18 cellular contexts compared by ENCODE assay signal in genomic region chr5:152546493-152546892, GRCh38.
A peak's percentile ranks its signal among the peaks of the same experiment; 100 is the strongest.
DNase-seq lines count a peak whose midpoint lies in the region; ATAC-seq and TF ChIP-seq lines count a peak whose summit lies in the region.
"Had no signal": no experiment of that assay in that cellular context is flagged by ENCODE, and none has a peak within 500 bp of the region (broad histone marks: within the 10 kb centered on the region; RNA-seq: fewer than 3 reads in every experiment).

No MANE protein-coding gene starts in this region.

- H3K36me3 Mint-ChIP-seq in nephron progenitor cell (ENCODE audit: low read depth) = no peaks in the 10 kb centered on the region
- H3K36me3 Mint-ChIP-seq: CD14-positive monocyte; CD4-positive, alpha-beta memory T cell; IgD-negative memory B cell had no signal

- TF ChIP-seq CTCF in SK-N-SH (IDR thresholded peaks at IDR 0.05) (no peak), fibroblast of mammary gland (conservative IDR thresholded peaks at IDR 0.05; ENCODE audit: control insufficient read depth, insufficient read depth, low read depth, low read length) (no peak), nephron progenitor cell (IDR thresholded peaks at IDR 0.05) (no peak)

- no peak for ATAC-seq in SK-N-SH treated with all-trans-retinoic acid at 6 μM for 48 hours
- ATAC-seq: HepG2 had no signal

- H2AFZ ChIP-seq in SK-N-SH (ENCODE audit: low read depth) = 0 out of 2 replicates have a peak overlapping the region, but pooled peaks have one; percentile 2

- POLR2A ChIA-PET in SK-N-SH (lab: Yijun Ruan, JAX) = no interaction called here

- H3K27ac Mint-ChIP-seq in nephron progenitor cell = no peak overlapping the region
- H3K27ac Mint-ChIP-seq: CD14-positive monocyte; CD4-positive, alpha-beta memory T cell; IgD-negative memory B cell had no signal

- 4% methylated on average over 2 of the region's 2 CpGs for WGBS in SK-N-SH (ENCODE audit: low lambda C conversion rate)

- H3K27me3 Mint-ChIP-seq in nephron progenitor cell (ENCODE audit: low read depth, poor library complexity) = peaks cover 6% of the 10 kb centered on the region

- peak in 1 of 2 experiments; percentile 15; a peak in 1 of 4 replicates for TF ChIP-seq EP300 in SK-N-SH (IDR thresholded peaks at IDR 0.05; ENCODE audit: borderline replicate concordance in 1 of 2, low read depth in 1 of 2, low read length in 1 of 2)

- H3K4me2 ChIP-seq in SK-N-SH = peak overlapping the region; percentile 28; the same call in 1 of the 2 replicates
- H3K4me2 ChIP-seq: BLaER1 had no signal

- no peaks in the 10 kb centered on the region for H4K20me1 ChIP-seq in SK-N-SH (ENCODE audit: insufficient read depth)
- H4K20me1 ChIP-seq: BLaER1 had no signal

- CTCF ChIA-PET in SK-N-SH (lab: Yijun Ruan, JAX) = no interaction called here

- TF ChIP-seq RAD21 in SK-N-SH (IDR thresholded peaks at IDR 0.05; ENCODE audit: low read length) = no peak

- no peaks in the 10 kb centered on the region for H3K36me3 ChIP-seq in SK-N-SH (replicated peaks in 1 of 2; ENCODE audit: control insufficient read depth in 1 of 2, insufficient read depth in 2 of 2, low read length in 1 of 2)
- H3K36me3 ChIP-seq: BLaER1 had no signal

- H3K79me2 ChIP-seq in SK-N-SH (ENCODE audit: insufficient read depth) = no peaks in the 10 kb centered on the region

- no peaks in the 10 kb centered on the region for H3K4me1 Mint-ChIP-seq in nephron progenitor cell
- H3K4me1 Mint-ChIP-seq: CD14-positive monocyte; CD4-positive, alpha-beta memory T cell had no signal

- H3F3A ChIP-seq in SK-N-SH (replicated peaks; ENCODE audit: insufficient read depth) = peaks cover 8% of the 10 kb centered on the region

- no peak overlapping the region for H3K9ac ChIP-seq in SK-N-SH
- H3K9ac ChIP-seq: BLaER1 had no signal

- H3K4me3 Mint-ChIP-seq in nephron progenitor cell = no peak overlapping the region
- H3K4me3 Mint-ChIP-seq: CD14-positive monocyte; CD4-positive, alpha-beta memory T cell; IgD-negative memory B cell had no signal

- no peak overlapping the region for H3K4me3 ChIP-seq in SK-N-SH (ENCODE audit: low read depth in 2 of 2, low read length in 1 of 2)
- H3K4me3 ChIP-seq in fibroblast of mammary gland (ENCODE audit: control insufficient read depth, low read depth, low read length) = no peak overlapping the region
- H3K4me3 ChIP-seq: BLaER1 had no signal

- DNase-seq in SK-N-SH (no peak), EL (peak; percentile 3), OCI-M1 (lab: John Stamatoyannopoulos, UW) (peak; percentile 13), fibroblast of mammary gland (ENCODE audit: low read depth) (peak; percentile 1), nephron progenitor cell (no peak), LoVo (ENCODE audit: low spot score) (no peak), NCI-H2081 (lab: John Stamatoyannopoulos, UW) (no peak)
- DNase-seq: 8988T; CD4-positive, alpha-beta memory T cell; DMS153; GF-D8; GOT3; H7 had no signal

- no peaks in the 10 kb centered on the region for H3K9me2 ChIP-seq in SK-N-SH

- H3K27me3 ChIP-seq in SK-N-SH (ENCODE audit: insufficient read depth) = no peaks in the 10 kb centered on the region
- H3K27me3 ChIP-seq: BLaER1 had no signal

- H3K4me1 ChIP-seq in SK-N-SH (ENCODE audit: control insufficient read depth in 1 of 2, insufficient read depth in 2 of 2, low read depth in 1 of 2, low read length in 1 of 2) = 0 out of 4 replicates have a peak, but pooled peaks cover 0 to 4% of the 10 kb centered on the region in 2 experiments
- H3K4me1 ChIP-seq: BLaER1 had no signal

- no peaks in the 10 kb centered on the region for H3K9me3 ChIP-seq in SK-N-SH
- H3K9me3 ChIP-seq: BLaER1 had no signal

- H3K27ac ChIP-seq in SK-N-SH (ENCODE audit: low read depth in 2 of 2, low read length in 1 of 2) = peak overlapping the region in 1 of 2 experiments; percentile 23; a peak in 1 of 4 replicates
- H3K27ac ChIP-seq: BLaER1 had no signal

- no peaks in the 10 kb centered on the region for H3K9me3 Mint-ChIP-seq in nephron progenitor cell
- H3K9me3 Mint-ChIP-seq: IgD-negative memory B cell had no signal

TF ChIP-seq in SK-N-SH, 30 proteins besides CTCF, POLR2A, EP300 and RAD21:
- TF ChIP-seq FOSL2 (IDR thresholded peaks at IDR 0.05; ENCODE audit: borderline replicate concordance, low read depth) (peak; percentile 57; the same call in 1 of the 2 replicates), JUND (IDR thresholded peaks at IDR 0.05) (peak; percentile 53)
- TF ChIP-seq, protein P1, sequence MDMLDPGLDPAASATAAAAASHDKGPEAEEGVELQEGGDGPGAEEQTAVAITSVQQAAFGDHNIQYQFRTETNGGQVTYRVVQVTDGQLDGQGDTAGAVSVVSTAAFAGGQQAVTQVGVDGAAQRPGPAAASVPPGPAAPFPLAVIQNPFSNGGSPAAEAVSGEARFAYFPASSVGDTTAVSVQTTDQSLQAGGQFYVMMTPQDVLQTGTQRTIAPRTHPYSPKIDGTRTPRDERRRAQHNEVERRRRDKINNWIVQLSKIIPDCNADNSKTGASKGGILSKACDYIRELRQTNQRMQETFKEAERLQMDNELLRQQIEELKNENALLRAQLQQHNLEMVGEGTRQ (IDR thresholded peaks at IDR 0.05; ENCODE audit: borderline replicate concordance, low read depth, low read length) = no peak

TF ChIP-seq in SK-N-SH treated with all-trans-retinoic acid at 6 μM for 48 hours, 23 proteins besides CTCF, POLR2A, EP300 and RAD21 (continues in another document):
- TF ChIP-seq POU6F1 (CRISPR knock-in tag; IDR thresholded peaks at IDR 0.05; ENCODE audit: borderline replicate concordance, low read depth) (no peak), RARB (CRISPR knock-in tag; IDR thresholded peaks at IDR 0.05) (no peak), PPARA (CRISPR knock-in tag; IDR thresholded peaks at IDR 0.05; ENCODE audit: borderline replicate concordance) (no peak), SNAI2 (CRISPR knock-in tag; IDR thresholded peaks at IDR 0.05) (no peak), ZNF565 (CRISPR knock-in tag; conservative IDR thresholded peaks at IDR 0.05; ENCODE audit: low read depth) (no peak), ZC3H10 (CRISPR knock-in tag; IDR thresholded peaks at IDR 0.05) (no peak), TOX (CRISPR knock-in tag; IDR thresholded peaks at IDR 0.05; ENCODE audit: borderline replicate concordance) (no peak), ZFP30 (CRISPR knock-in tag; IDR thresholded peaks at IDR 0.05) (no peak), ZNF8 (CRISPR knock-in tag; IDR thresholded peaks at IDR 0.05) (no peak), ISL1 (CRISPR knock-in tag; IDR thresholded peaks at IDR 0.05) (no peak), ZFP3 (CRISPR knock-in tag; IDR thresholded peaks at IDR 0.05) (no peak), BACH2 (CRISPR knock-in tag; IDR thresholded peaks at IDR 0.05; ENCODE audit: borderline replicate concordance) (no peak)
- TF ChIP-seq, protein P2, sequence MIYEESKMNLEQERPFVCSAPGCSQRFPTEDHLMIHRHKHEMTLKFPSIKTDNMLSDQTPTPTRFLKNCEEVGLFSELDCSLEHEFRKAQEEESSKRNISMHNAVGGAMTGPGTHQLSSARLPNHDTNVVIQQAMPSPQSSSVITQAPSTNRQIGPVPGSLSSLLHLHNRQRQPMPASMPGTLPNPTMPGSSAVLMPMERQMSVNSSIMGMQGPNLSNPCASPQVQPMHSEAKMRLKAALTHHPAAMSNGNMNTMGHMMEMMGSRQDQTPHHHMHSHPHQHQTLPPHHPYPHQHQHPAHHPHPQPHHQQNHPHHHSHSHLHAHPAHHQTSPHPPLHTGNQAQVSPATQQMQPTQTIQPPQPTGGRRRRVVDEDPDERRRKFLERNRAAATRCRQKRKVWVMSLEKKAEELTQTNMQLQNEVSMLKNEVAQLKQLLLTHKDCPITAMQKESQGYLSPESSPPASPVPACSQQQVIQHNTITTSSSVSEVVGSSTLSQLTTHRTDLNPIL (CRISPR knock-in tag; IDR thresholded peaks at IDR 0.05; ENCODE audit: low read depth) = no peak
- TF ChIP-seq, protein P3, sequence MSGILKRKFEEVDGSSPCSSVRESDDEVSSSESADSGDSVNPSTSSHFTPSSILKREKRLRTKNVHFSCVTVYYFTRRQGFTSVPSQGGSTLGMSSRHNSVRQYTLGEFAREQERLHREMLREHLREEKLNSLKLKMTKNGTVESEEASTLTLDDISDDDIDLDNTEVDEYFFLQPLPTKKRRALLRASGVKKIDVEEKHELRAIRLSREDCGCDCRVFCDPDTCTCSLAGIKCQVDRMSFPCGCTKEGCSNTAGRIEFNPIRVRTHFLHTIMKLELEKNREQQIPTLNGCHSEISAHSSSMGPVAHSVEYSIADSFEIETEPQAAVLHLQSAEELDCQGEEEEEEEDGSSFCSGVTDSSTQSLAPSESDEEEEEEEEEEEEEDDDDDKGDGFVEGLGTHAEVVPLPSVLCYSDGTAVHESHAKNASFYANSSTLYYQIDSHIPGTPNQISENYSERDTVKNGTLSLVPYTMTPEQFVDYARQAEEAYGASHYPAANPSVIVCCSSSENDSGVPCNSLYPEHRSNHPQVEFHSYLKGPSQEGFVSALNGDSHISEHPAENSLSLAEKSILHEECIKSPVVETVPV (CRISPR knock-in tag; IDR thresholded peaks at IDR 0.05) = no peak

Comparison
In these comparisons a context has a peak if more than half of its experiments do, and no peak if none do; other contexts are left out.
1. DNase-seq: peak in EL (single experiment), OCI-M1 (single experiment) and fibroblast of mammary gland (single experiment); none in SK-N-SH (single experiment), nephron progenitor cell (single experiment), LoVo (single experiment) and NCI-H2081 (0 of 2).